28 cellular contexts compared by ENCODE assay signal in the genomic region with DNA sequence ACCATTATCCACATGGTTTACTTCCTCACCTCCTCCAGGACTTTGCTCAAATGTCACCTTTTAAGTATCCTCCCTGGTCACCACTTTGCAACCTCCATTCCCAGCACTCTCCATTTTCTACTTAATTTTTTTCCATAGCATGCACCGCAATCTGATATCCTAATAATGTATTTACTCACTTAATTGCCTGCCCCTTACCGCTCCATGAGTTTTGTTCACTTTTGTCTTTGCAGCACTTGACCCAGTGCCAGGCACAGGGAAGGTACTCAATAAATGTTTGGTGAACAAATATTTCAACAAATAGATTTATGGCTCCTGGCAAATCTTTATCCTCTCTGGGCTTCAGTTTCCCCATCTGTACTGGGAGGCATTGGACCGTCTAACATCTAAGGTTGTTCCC. TPM values are rescaled to one million over a fixed set of nuclear protein-coding genes. Genes with fewer than 3 reads are reported as not detected.
A peak's percentile ranks its signal among the peaks of the same experiment; 100 is the strongest.
DNase-seq lines count a peak whose midpoint lies in the region; ATAC-seq and TF ChIP-seq lines count a peak whose summit lies in the region.
"Had no signal": no experiment of that assay in that cellular context is flagged by ENCODE, and none has a peak within 500 bp of the region (broad histone marks: within the 10 kb centered on the region; RNA-seq: fewer than 3 reads in every experiment).

No MANE protein-coding gene starts in this region.

- CTCF ChIA-PET in WTC11 (lab: Charles Lee) = no interaction called here

- no peak overlapping the region for H3K4me3 ChIP-seq in H7 (ENCODE audit: insufficient read depth, low read depth, low read length)
- H3K4me3 ChIP-seq: gastrocnemius medialis, HAP-1, right atrium auricular region, smooth muscle cell, suprapubic skin, upper lobe of right lung had no signal

- no peaks in the 10 kb centered on the region for H3K9me3 Mint-ChIP-seq in WTC11
- H3K9me3 Mint-ChIP-seq in activated naive CD8-positive, alpha-beta T cell treated with anti-CD3 and anti-CD28 coated beads, Interleukin-2, amount 50 U/mL, for 24 hours = no peaks in the 10 kb centered on the region
- H3K9me3 Mint-ChIP-seq: activated CD8-positive, alpha-beta T cell treated with anti-CD3 and anti-CD28 coated beads for 36 hours; activated naive CD4-positive, alpha-beta T cell treated with anti-CD3 and anti-CD28 coated beads, Interleukin-2, amount 10 ng/mL, durations not matched to agents 7 days and 5 days; activated T-helper 17 cell treated with anti-CD3 and anti-CD28 coated beads, Interleukin-2, amount 50 U/mL, for 72 hours had no signal

- POLR2A ChIA-PET in WTC11 (lab: Charles Lee) = no interaction called here

- 0 out of 2 replicates have a peak, but pooled peaks cover 2% of the 10 kb centered on the region for H3K4me1 Mint-ChIP-seq in WTC11
- H3K4me1 Mint-ChIP-seq in activated naive CD8-positive, alpha-beta T cell treated with anti-CD3 and anti-CD28 coated beads, Interleukin-2, amount 50 U/mL, for 24 hours = peaks cover 9% of the 10 kb centered on the region

- H3K27me3 Mint-ChIP-seq in WTC11 (ENCODE audit: low read depth) = no peaks in the 10 kb centered on the region
- no peaks in the 10 kb centered on the region for H3K27me3 Mint-ChIP-seq in activated naive CD8-positive, alpha-beta T cell treated with anti-CD3 and anti-CD28 coated beads, Interleukin-2, amount 50 U/mL, for 24 hours
- H3K27me3 Mint-ChIP-seq: activated T-helper 17 cell treated with anti-CD3 and anti-CD28 coated beads, Interleukin-2, amount 50 U/mL, for 72 hours had no signal

- H3K4me3 Mint-ChIP-seq in WTC11 = no peak overlapping the region
- no peak overlapping the region for H3K4me3 Mint-ChIP-seq in activated naive CD8-positive, alpha-beta T cell treated with anti-CD3 and anti-CD28 coated beads, Interleukin-2, amount 50 U/mL, for 24 hours
- H3K4me3 Mint-ChIP-seq: activated CD8-positive, alpha-beta T cell treated with anti-CD3 and anti-CD28 coated beads for 36 hours; activated naive CD4-positive, alpha-beta T cell treated with anti-CD3 and anti-CD28 coated beads, Interleukin-2, amount 10 ng/mL, durations not matched to agents 7 days and 5 days; activated T-helper 17 cell treated with anti-CD3 and anti-CD28 coated beads, Interleukin-2, amount 50 U/mL, for 72 hours had no signal

- DNase-seq in COR-L47 (lab: John Stamatoyannopoulos, UW) (peak; percentile 54), NCI-H1417 treated with DMSO at 0.1 percent for 48 hours (lab: John Stamatoyannopoulos, UW) (peak; percentile 42), NCI-H69 (lab: John Stamatoyannopoulos, UW) (peak; percentile 99), H7 (no peak), WTC11 (ENCODE audit: low spot score) (no peak), NCI-H128 (lab: John Stamatoyannopoulos, UW; ENCODE audit: unreplicated experiment) (no peak)
- DNase-seq in activated naive CD8-positive, alpha-beta T cell treated with anti-CD3 and anti-CD28 coated beads, Interleukin-2, amount 50 U/mL, for 24 hours = no peak
- DNase-seq: activated CD8-positive, alpha-beta T cell treated with anti-CD3 and anti-CD28 coated beads for 36 hours; activated naive CD4-positive, alpha-beta T cell treated with anti-CD3 and anti-CD28 coated beads, Interleukin-2, amount 10 ng/mL, durations not matched to agents 7 days and 5 days; amygdala; brain microvascular endothelial cell; gastrocnemius medialis; GDM1; Kasumi-1; kidney; left ventricle myocardium superior; NCI-H2227 treated with DMSO at 0.1 percent for 48 hours; stimulated activated CD4-positive, alpha-beta T cell treated with anti-CD3 and anti-CD28 coated beads, Interleukin-1b, Interleukin-23, amount 100 ng/mL, for 48 hours; stimulated activated naive CD4-positive, alpha-beta T cell treated with Interleukin-2 at 50 U/mL for 16 hours; upper lobe of right lung had no signal

- H3K36me3 Mint-ChIP-seq in WTC11 = no peaks in the 10 kb centered on the region
- no peaks in the 10 kb centered on the region for H3K36me3 Mint-ChIP-seq in activated naive CD8-positive, alpha-beta T cell treated with anti-CD3 and anti-CD28 coated beads, Interleukin-2, amount 50 U/mL, for 24 hours (ENCODE audit: low read depth)
- H3K36me3 Mint-ChIP-seq: activated naive CD4-positive, alpha-beta T cell treated with anti-CD3 and anti-CD28 coated beads, Interleukin-2, amount 10 ng/mL, durations not matched to agents 7 days and 5 days had no signal

- peak overlapping the region; percentile 30 for H3K27ac ChIP-seq in C4-2B
- H3K27ac ChIP-seq: brain microvascular endothelial cell, neutrophil, suprapubic skin had no signal

- H3K27ac Mint-ChIP-seq in WTC11 = no peak overlapping the region
- H3K27ac Mint-ChIP-seq in activated naive CD8-positive, alpha-beta T cell treated with anti-CD3 and anti-CD28 coated beads, Interleukin-2, amount 50 U/mL, for 24 hours = no peak overlapping the region
- H3K27ac Mint-ChIP-seq: activated CD8-positive, alpha-beta T cell treated with anti-CD3 and anti-CD28 coated beads for 36 hours; activated naive CD4-positive, alpha-beta T cell treated with anti-CD3 and anti-CD28 coated beads, Interleukin-2, amount 10 ng/mL, durations not matched to agents 7 days and 5 days; activated T-helper 17 cell treated with anti-CD3 and anti-CD28 coated beads, Interleukin-2, amount 50 U/mL, for 72 hours had no signal

- TF ChIP-seq CTCF in C4-2B (conservative IDR thresholded peaks at IDR 0.05) = no peak
- TF ChIP-seq CTCF in WTC11 (IDR thresholded peaks at IDR 0.05) = no peak

- ATAC-seq in WTC11 = no peak
- no peak for ATAC-seq in activated naive CD8-positive, alpha-beta T cell treated with anti-CD3 and anti-CD28 coated beads, Interleukin-2, amount 50 U/mL, for 24 hours
- ATAC-seq: activated CD8-positive, alpha-beta T cell treated with anti-CD3 and anti-CD28 coated beads for 36 hours; activated T-helper 17 cell treated with anti-CD3 and anti-CD28 coated beads, Interleukin-2, amount 50 U/mL, for 72 hours; left ventricle myocardium superior; SK-N-SH treated with all-trans-retinoic acid at 6 μM for 48 hours; upper lobe of right lung had no signal

- no peaks in the 10 kb centered on the region for H3K36me3 ChIP-seq in H7 (replicated peaks; ENCODE audit: control insufficient read depth, insufficient read depth, low read length)
- H3K36me3 ChIP-seq: brain microvascular endothelial cell, gastrocnemius medialis, HAP-1, neutrophil, right atrium auricular region, suprapubic skin, upper lobe of right lung had no signal

- H3K27me3 ChIP-seq in H7 (ENCODE audit: control insufficient read depth, insufficient read depth, low read length) = no peaks in the 10 kb centered on the region
- H3K27me3 ChIP-seq: brain microvascular endothelial cell, gastrocnemius medialis, right atrium auricular region, suprapubic skin, upper lobe of right lung had no signal

TF ChIP-seq in WTC11, 78 proteins besides CTCF, POLR2A, EP300 and RAD21:
- TF ChIP-seq MYBL2 (CRISPR knock-in tag; IDR thresholded peaks at IDR 0.05) = no peak
- TF ChIP-seq, protein P1, sequence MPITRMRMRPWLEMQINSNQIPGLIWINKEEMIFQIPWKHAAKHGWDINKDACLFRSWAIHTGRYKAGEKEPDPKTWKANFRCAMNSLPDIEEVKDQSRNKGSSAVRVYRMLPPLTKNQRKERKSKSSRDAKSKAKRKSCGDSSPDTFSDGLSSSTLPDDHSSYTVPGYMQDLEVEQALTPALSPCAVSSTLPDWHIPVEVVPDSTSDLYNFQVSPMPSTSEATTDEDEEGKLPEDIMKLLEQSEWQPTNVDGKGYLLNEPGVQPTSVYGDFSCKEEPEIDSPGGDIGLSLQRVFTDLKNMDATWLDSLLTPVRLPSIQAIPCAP (CRISPR knock-in tag; IDR thresholded peaks at IDR 0.05) = no peak
- no peak for TF ChIP-seq NR3C1 (CRISPR knock-in tag; conservative IDR thresholded peaks at IDR 0.05; ENCODE audit: low read depth)
- TF ChIP-seq ZNF317 (CRISPR knock-in tag; IDR thresholded peaks at IDR 0.05; ENCODE audit: borderline replicate concordance, low read depth) = no peak
- no peak for TF ChIP-seq HMGA2 (CRISPR knock-in tag; IDR thresholded peaks at IDR 0.05)
- no peak for TF ChIP-seq RELA (CRISPR knock-in tag; IDR thresholded peaks at IDR 0.05; ENCODE audit: borderline replicate concordance)
- TF ChIP-seq, protein P2, sequence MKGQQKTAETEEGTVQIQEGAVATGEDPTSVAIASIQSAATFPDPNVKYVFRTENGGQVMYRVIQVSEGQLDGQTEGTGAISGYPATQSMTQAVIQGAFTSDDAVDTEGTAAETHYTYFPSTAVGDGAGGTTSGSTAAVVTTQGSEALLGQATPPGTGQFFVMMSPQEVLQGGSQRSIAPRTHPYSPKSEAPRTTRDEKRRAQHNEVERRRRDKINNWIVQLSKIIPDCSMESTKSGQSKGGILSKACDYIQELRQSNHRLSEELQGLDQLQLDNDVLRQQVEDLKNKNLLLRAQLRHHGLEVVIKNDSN (CRISPR knock-in tag; IDR thresholded peaks at IDR 0.05) = no peak
- TF ChIP-seq, protein P3, sequence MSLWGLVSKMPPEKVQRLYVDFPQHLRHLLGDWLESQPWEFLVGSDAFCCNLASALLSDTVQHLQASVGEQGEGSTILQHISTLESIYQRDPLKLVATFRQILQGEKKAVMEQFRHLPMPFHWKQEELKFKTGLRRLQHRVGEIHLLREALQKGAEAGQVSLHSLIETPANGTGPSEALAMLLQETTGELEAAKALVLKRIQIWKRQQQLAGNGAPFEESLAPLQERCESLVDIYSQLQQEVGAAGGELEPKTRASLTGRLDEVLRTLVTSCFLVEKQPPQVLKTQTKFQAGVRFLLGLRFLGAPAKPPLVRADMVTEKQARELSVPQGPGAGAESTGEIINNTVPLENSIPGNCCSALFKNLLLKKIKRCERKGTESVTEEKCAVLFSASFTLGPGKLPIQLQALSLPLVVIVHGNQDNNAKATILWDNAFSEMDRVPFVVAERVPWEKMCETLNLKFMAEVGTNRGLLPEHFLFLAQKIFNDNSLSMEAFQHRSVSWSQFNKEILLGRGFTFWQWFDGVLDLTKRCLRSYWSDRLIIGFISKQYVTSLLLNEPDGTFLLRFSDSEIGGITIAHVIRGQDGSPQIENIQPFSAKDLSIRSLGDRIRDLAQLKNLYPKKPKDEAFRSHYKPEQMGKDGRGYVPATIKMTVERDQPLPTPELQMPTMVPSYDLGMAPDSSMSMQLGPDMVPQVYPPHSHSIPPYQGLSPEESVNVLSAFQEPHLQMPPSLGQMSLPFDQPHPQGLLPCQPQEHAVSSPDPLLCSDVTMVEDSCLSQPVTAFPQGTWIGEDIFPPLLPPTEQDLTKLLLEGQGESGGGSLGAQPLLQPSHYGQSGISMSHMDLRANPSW (CRISPR knock-in tag; conservative IDR thresholded peaks at IDR 0.05; ENCODE audit: low read depth) = no peak

RNA-seq across cellular contexts. Expression of a gene that starts 53.6 kb away (rescaled TPM):
- total RNA-seq in H7 (2014; rRNA removed; shearing (Covaris generic)) = 159 and 161 TPM in 2 replicates
- 43.9 to 51.6 TPM (median 49.8 TPM) in 3 replicates for total RNA-seq in WTC11 (2021)

Comparison
In these comparisons a context has a peak if more than half of its experiments do, and no peak if none do; other contexts are left out.
1. DNase-seq: peak in COR-L47 (single experiment), NCI-H1417 treated with DMSO at 0.1 percent for 48 hours (single experiment) and NCI-H69 (single experiment); none in H7 (single experiment), WTC11 (single experiment), activated naive CD8-positive, alpha-beta T cell treated with anti-CD3 and anti-CD28 coated beads, Interleukin-2, amount 50 U/mL, for 24 hours (single experiment) and NCI-H128 (single experiment).